8 cellular contexts compared by ENCODE assay signal in genomic region chr3:9769426-9770275, GRCh38. TPM values are rescaled to one million over a fixed set of nuclear protein-coding genes. Genes with fewer than 3 reads are reported as not detected.
DNase-seq lines count a peak whose midpoint lies in the region; ATAC-seq and TF ChIP-seq lines count a peak whose summit lies in the region.

Gene CAMK1, minus strand, starts transcription at chr3:9769947. Its CDS starts 2,198 bp downstream, at chr3:9767749.

- H3K27me3 ChIP-seq in skeletal muscle satellite cell (ENCODE audit: control insufficient read depth, insufficient read depth, low read length): no peaks in the 10 kb centered on the region

- H3K4me2 ChIP-seq in skeletal muscle satellite cell (ENCODE audit: low read length): peak within 1 kb of the TSS; percentile 94

- ATAC-seq in GM19035 (IDR thresholded peaks at IDR 0.05; ENCODE audit: unreplicated experiment): peak; percentile 72
- ATAC-seq in activated B cell treated with CpG ODN at 0.5 μM for 24 hours (ENCODE audit: low read depth): peak; percentile 92
- ATAC-seq in GM21786 (IDR thresholded peaks at IDR 0.05; ENCODE audit: unreplicated experiment): no peak

- DNase-seq in AG08396 (ENCODE audit: low spot score) (peak; percentile 92), LHCN-M2 (ENCODE audit: low read depth) (peak; percentile 32), activated B cell treated with CpG ODN at 0.5 μM for 24 hours (peak; percentile 43), immature natural killer cell (peak; percentile 56 to 59 (median 56))
- DNase-seq in central memory CD4-positive, alpha-beta T cell: peak; percentile 49

- no peak for TF ChIP-seq CTCF in activated B cell treated with CpG ODN at 0.5 μM for 24 hours (IDR thresholded peaks at IDR 0.05)

- H3K4me3 Mint-ChIP-seq in activated B cell treated with CpG ODN at 0.5 μM for 24 hours: peak within 1 kb of the TSS; percentile 58
- peak within 1 kb of the TSS; percentile 75 to 85 (median 76) for H3K4me3 Mint-ChIP-seq in immature natural killer cell

- intact Hi-C loops in activated B cell treated with CpG ODN at 0.5 μM for 24 hours (cut with micrococcal nuclease): loop anchor here (2.0 kb wide), 1 partner anchor 19 kb away; no protein-coding TSS in a partner anchor

- H3K9me3 ChIP-seq in skeletal muscle satellite cell (replicated peaks; ENCODE audit: low read length): no peaks in the 10 kb centered on the region

- H3K27ac Mint-ChIP-seq in activated B cell treated with CpG ODN at 0.5 μM for 24 hours: no peak within 1 kb of the TSS
- peak within 1 kb of the TSS in 5 of 6 donors; percentile 1 to 81 (median 72) for H3K27ac Mint-ChIP-seq in immature natural killer cell

- H3K9me3 Mint-ChIP-seq in activated B cell treated with CpG ODN at 0.5 μM for 24 hours: no peaks in the 10 kb centered on the region
- no peaks in the 10 kb centered on the region for H3K9me3 Mint-ChIP-seq in immature natural killer cell

- peak within 1 kb of the TSS; percentile 87 for H3K9ac ChIP-seq in skeletal muscle satellite cell (ENCODE audit: low read depth, low read length)

- CTCF ChIA-PET in activated B cell treated with CpG ODN at 0.5 μM for 24 hours (lab: Charles Lee): interaction anchor here (1.0 kb wide), 1 partner anchor 15 kb away, joined by 3 read pairs; no protein-coding TSS in a partner anchor

- H3K4me1 Mint-ChIP-seq in activated B cell treated with CpG ODN at 0.5 μM for 24 hours: peaks cover 20% of the 10 kb centered on the region
- H3K4me1 Mint-ChIP-seq in immature natural killer cell: peaks cover 41 to 43% of the 10 kb centered on the region in 2 donors

- H3K36me3 Mint-ChIP-seq in activated B cell treated with CpG ODN at 0.5 μM for 24 hours (ENCODE audit: low read depth): no peaks in the 10 kb centered on the region
- H3K36me3 Mint-ChIP-seq in immature natural killer cell: peaks cover 0 to 15% (median 0%) of the 10 kb centered on the region in 3 donors

- peaks cover 32% of the 10 kb centered on the region for H3K4me1 ChIP-seq in skeletal muscle satellite cell (ENCODE audit: control insufficient read depth, insufficient read depth, low read length)

- POLR2A ChIA-PET in activated B cell treated with CpG ODN at 0.5 μM for 24 hours (lab: Charles Lee): interaction anchor here (0.6 to 3.4 kb wide), 5 partner anchors 11 to 39 kb away, joined by 3 to 16 read pairs (median 5); partner anchors contain the start of gene ARPC4

- H3K27me3 Mint-ChIP-seq in activated B cell treated with CpG ODN at 0.5 μM for 24 hours (peaks cover 6% of the 10 kb centered on the region), immature natural killer cell (ENCODE audit: low read depth in 3 of 3) (no peaks in the 10 kb centered on the region)

- H3K4me3 ChIP-seq in skeletal muscle satellite cell (ENCODE audit: low read length): peak within 1 kb of the TSS; percentile 76

- peaks cover 5% of the 10 kb centered on the region for H3K36me3 ChIP-seq in skeletal muscle satellite cell (ENCODE audit: insufficient read depth, low read length)

RNA-seq across cellular contexts. Expression of gene CAMK1, which starts in this region (rescaled TPM):
- total RNA-seq in LHCN-M2 (2014; rRNA removed) (27.6 and 31.2 TPM in 2 replicates), activated B cell treated with CpG ODN at 0.5 μM for 24 hours (0.69 and 1.7 TPM in 2 replicates)
- polyA plus RNA-seq in LHCN-M2 (2012): 23.4 TPM
- 10 to 100 TPM; 15.4 to 29.0 (median 19.2) TPM for polyA plus RNA-seq in immature natural killer cell
- 23.1 and 23.8 TPM in 2 replicates for total RNA-seq in skeletal muscle satellite cell (2012; rRNA removed)

Comparison
In these comparisons a context has a peak if more than half of its experiments do, and no peak if none do; other contexts are left out.
1. RNA of gene CAMK1 (total RNA-seq): 27.6 to 31.2 TPM in LHCN-M2; 0.69 to 1.7 TPM in activated B cell treated with CpG ODN at 0.5 μM for 24 hours; every median in the first group is over 10 times any median in the second.
2. DNase-seq: peak in every context shown above with its lines; median percentile 92 in AG08396; 56 in immature natural killer cell; 49 in central memory CD4-positive, alpha-beta T cell; 43 in activated B cell treated with CpG ODN at 0.5 μM for 24 hours; 32 in LHCN-M2.